1 cellular context compared by ENCODE assay signal in genomic region chr16:2973081-2973480, GRCh38.
TF ChIP-seq lines count a peak whose summit lies in the region.

No MANE protein-coding gene starts in this region.

TF ChIP-seq in GM12878, 131 proteins besides CTCF, POLR2A, EP300 and RAD21:
- TF ChIP-seq ZBTB33 (IDR thresholded peaks at IDR 0.05) (no peak), KAT2A (conservative IDR thresholded peaks at IDR 0.05; ENCODE audit: control insufficient read depth, low read depth, low read length) (no peak), HDAC2 (IDR thresholded peaks at IDR 0.05) (no peak), ASH2L (IDR thresholded peaks at IDR 0.05; ENCODE audit: borderline replicate concordance, low read depth) (no peak), EZH2 (IDR thresholded peaks at IDR 0.05; ENCODE audit: borderline replicate concordance, control insufficient read depth, low read depth, low read length) (no peak), ZNF622 (IDR thresholded peaks at IDR 0.05) (no peak), USF2 (IDR thresholded peaks at IDR 0.05; ENCODE audit: borderline replicate concordance, low read depth, low read length) (no peak), NFIC (IDR thresholded peaks at IDR 0.05; ENCODE audit: low read depth, low read length) (no peak), SMARCA5 (IDR thresholded peaks at IDR 0.05) (no peak), MEF2B (IDR thresholded peaks at IDR 0.05; ENCODE audit: partially characterized antibody, poor library complexity, severe bottlenecking) (no peak), MYB (IDR thresholded peaks at IDR 0.05; ENCODE audit: borderline replicate concordance, low read depth, low read length) (no peak), RBBP5 (conservative IDR thresholded peaks at IDR 0.05) (no peak), SP1 (IDR thresholded peaks at IDR 0.05; ENCODE audit: low read depth, low read length) (no peak)
